Comparison of ENCODE assay signal across 19 cellular contexts in genomic region chr13:74361274-74361673, GRCh38.
A peak's percentile ranks its signal among the peaks of the same experiment; 100 is the strongest.
DNase-seq lines count a peak whose midpoint lies in the region; ATAC-seq, FAIRE-seq and TF ChIP-seq lines count a peak whose summit lies in the region.
"Had no signal": no experiment of that assay in that cellular context is flagged by ENCODE, and none has a peak within 500 bp of the region (broad histone marks: within the 10 kb centered on the region; RNA-seq: fewer than 3 reads in every experiment).

No MANE protein-coding gene starts in this region.

- H3K9me3 ChIP-seq in GM12878 (replicated peaks; ENCODE audit: control insufficient read depth, insufficient read depth, low read length): no peaks in the 10 kb centered on the region
- H3K9me3 ChIP-seq: BE2C; BLaER1 treated with 17β-estradiol and CSF1 and Interleukin-3, amounts not matched to agents 10 nM and 100 nM; HAP-1 had no signal

- H3K27me3 ChIP-seq in GM12878 (replicated peaks in 1 of 2; ENCODE audit: control insufficient read depth in 2 of 2, insufficient read depth in 2 of 2, low read length in 1 of 2): no peaks in the 10 kb centered on the region
- H3K27me3 ChIP-seq: BE2C; BLaER1 treated with 17β-estradiol and CSF1 and Interleukin-3, amounts not matched to agents 10 nM and 100 nM had no signal

- TF ChIP-seq RAD21 in GM12878 (IDR thresholded peaks at IDR 0.05; ENCODE audit: insufficient read depth, low read depth, low read length): no peak

- H3K4me3 ChIP-seq in GM12878: no peak overlapping the region
- H3K4me3 ChIP-seq: BLaER1 treated with 17β-estradiol and CSF1 and Interleukin-3, amounts not matched to agents 10 nM and 100 nM; HAP-1 had no signal

- no peaks in the 10 kb centered on the region for H3K4me1 ChIP-seq in GM12878 (ENCODE audit: control insufficient read depth, insufficient read depth, low read length)
- H3K4me1 ChIP-seq: BE2C; BLaER1 treated with 17β-estradiol and CSF1 and Interleukin-3, amounts not matched to agents 10 nM and 100 nM; HAP-1 had no signal

- SMC1A ChIA-PET in GM12878 (lab: Charles Lee; ENCODE audit: uncharacterized antibody, unreplicated experiment): no interaction called here

- H2AFZ ChIP-seq in GM12878 (ENCODE audit: control insufficient read depth, low read depth, low read length): no peak overlapping the region

- H3K27ac ChIP-seq in GM12878 (ENCODE audit: control insufficient read depth, insufficient read depth): no peak overlapping the region
- H3K27ac ChIP-seq: BLaER1 treated with 17β-estradiol and CSF1 and Interleukin-3, amounts not matched to agents 10 nM and 100 nM had no signal

- H3K79me2 ChIP-seq in GM12878 (ENCODE audit: control insufficient read depth, insufficient read depth, low read length): no peaks in the 10 kb centered on the region

- TF ChIP-seq EP300 in GM12878 (IDR thresholded peaks at IDR 0.05; ENCODE audit: borderline replicate concordance in 1 of 2, control insufficient read depth in 1 of 2, low read depth in 2 of 2, low read length in 2 of 2): no peak

- no TSS peak for BruUV-seq in GM12878 (replicated peaks; lab: Mats Ljungman, UMichigan)

- intact Hi-C loops in GM12878 (cut with micrococcal nuclease; ENCODE audit: unreplicated experiment): no loop called here

- H4K20me1 ChIP-seq in GM12878 (ENCODE audit: control insufficient read depth, insufficient read depth): no peaks in the 10 kb centered on the region
- H4K20me1 ChIP-seq: BLaER1 treated with 17β-estradiol and CSF1 and Interleukin-3, amounts not matched to agents 10 nM and 100 nM had no signal

- in situ Hi-C loops in GM12878 (cut with MboI): no loop called here

- POLR2A ChIA-PET in GM12878 (lab: Charles Lee): no interaction called here

- H3K36me3 ChIP-seq in GM12878 (ENCODE audit: control insufficient read depth in 2 of 2, insufficient read depth in 2 of 2, low read length in 1 of 2): no peaks in the 10 kb centered on the region
- H3K36me3 ChIP-seq: BE2C; BLaER1 treated with 17β-estradiol and CSF1 and Interleukin-3, amounts not matched to agents 10 nM and 100 nM; HAP-1 had no signal

- DNase-seq in GM12878 (ENCODE audit: low read depth, low spot score): no peak
- no peak for DNase-seq in D721Med (ENCODE audit: insufficient read length, low spot score)
- DNase-seq: AML-193; BE2C; CD4-positive, alpha-beta T cell; CD8-positive, alpha-beta memory T cell; DMS53; DMS79 treated with DMSO at 0.1 percent for 48 hours; GF-D8; GOT3; HFFc6 had no signal

- TF ChIP-seq CTCF in GM12878 (IDR thresholded peaks at IDR 0.05 in 2 of 3, conservative IDR thresholded peaks at IDR 0.05 in 1 of 3; ENCODE audit: control insufficient read depth in 2 of 3, extremely low read depth in 1 of 3, insufficient read depth in 1 of 3, low read depth in 3 of 3, low read length in 3 of 3) (no peak), D721Med (IDR thresholded peaks at IDR 0.05; ENCODE audit: insufficient read depth, missing control alignments) (no peak)

- 44% methylated on average over 3 of the region's 3 CpGs for WGBS in GM12878 (ENCODE audit: insufficient coverage, insufficient replicate concordance, low lambda C conversion rate, missing lambda C conversion rate)

- RAD21 ChIA-PET in GM12878 (lab: Charles Lee; ENCODE audit: unreplicated experiment): no interaction called here

- no peak for TF ChIP-seq POLR2A in GM12878 (IDR thresholded peaks at IDR 0.05; ENCODE audit: low read depth, low read length)

- FAIRE-seq in GM12878 (lab: Jason Lieb, UNC) (no peak), colon (lab: Jason Lieb, UNC) (peak; percentile 43), islet of Langerhans (lab: Jason Lieb, UNC) (peak; percentile 55), D721Med (lab: Jason Lieb, UNC) (no peak)
- FAIRE-seq: GM12892, H54 had no signal

- ATAC-seq in GM12878 (no peak), HG03442 (IDR thresholded peaks at IDR 0.05; ENCODE audit: unreplicated experiment) (no peak), HG03469 (IDR thresholded peaks at IDR 0.05; ENCODE audit: unreplicated experiment) (no peak)

- CTCF ChIA-PET in GM12878 (lab: Yijun Ruan, JAX): interaction anchor here (0.7 kb wide), 1 partner anchor 13 kb away, joined by 5 read pairs; no protein-coding TSS in a partner anchor

- no peak overlapping the region for H3K9ac ChIP-seq in GM12878 (ENCODE audit: control insufficient read depth, insufficient read depth, low read length)
- H3K9ac ChIP-seq: BLaER1 treated with 17β-estradiol and CSF1 and Interleukin-3, amounts not matched to agents 10 nM and 100 nM had no signal

- no peak overlapping the region for H3K4me2 ChIP-seq in GM12878 (ENCODE audit: control insufficient read depth, insufficient read depth)
- H3K4me2 ChIP-seq: BLaER1 treated with 17β-estradiol and CSF1 and Interleukin-3, amounts not matched to agents 10 nM and 100 nM had no signal

TF ChIP-seq in GM12878, 131 proteins besides CTCF, POLR2A, EP300 and RAD21:
- TF ChIP-seq RAD51 (IDR thresholded peaks at IDR 0.05) (peak; percentile 22; the same call in 1 of the 2 replicates), SPI1 (IDR thresholded peaks at IDR 0.05; ENCODE audit: borderline replicate concordance, insufficient read depth, low read depth, low read length) (no peak)
TF ChIP-seq in GM12878: peak in this region for 1.
